Comparison of ENCODE assay signal across 1 cellular context in genomic region chr16:53998024-53998810, GRCh38.
A peak's percentile ranks its signal among the peaks of the same experiment; 100 is the strongest.
TF ChIP-seq lines count a peak whose summit lies in the region.

No MANE protein-coding gene starts in this region.

TF ChIP-seq in HepG2, 621 proteins besides CTCF, POLR2A, EP300 and RAD21 (continued from another document and continues in another):
- no peak for TF ChIP-seq E2F2 (CRISPR knock-in tag; IDR thresholded peaks at IDR 0.05; ENCODE audit: borderline replicate concordance)
- TF ChIP-seq, protein P1, sequence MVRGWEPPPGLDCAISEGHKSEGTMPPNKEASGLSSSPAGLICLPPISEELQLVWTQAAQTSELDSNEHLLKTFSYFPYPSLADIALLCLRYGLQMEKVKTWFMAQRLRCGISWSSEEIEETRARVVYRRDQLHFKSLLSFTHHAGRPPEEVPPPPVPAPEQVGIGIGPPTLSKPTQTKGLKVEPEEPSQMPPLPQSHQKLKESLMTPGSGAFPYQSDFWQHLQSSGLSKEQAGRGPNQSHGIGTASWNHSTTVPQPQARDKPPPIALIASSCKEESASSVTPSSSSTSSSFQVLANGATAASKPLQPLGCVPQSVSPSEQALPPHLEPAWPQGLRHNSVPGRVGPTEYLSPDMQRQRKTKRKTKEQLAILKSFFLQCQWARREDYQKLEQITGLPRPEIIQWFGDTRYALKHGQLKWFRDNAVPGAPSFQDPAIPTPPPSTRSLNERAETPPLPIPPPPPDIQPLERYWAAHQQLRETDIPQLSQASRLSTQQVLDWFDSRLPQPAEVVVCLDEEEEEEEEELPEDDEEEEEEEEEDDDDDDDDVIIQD (CRISPR knock-in tag; IDR thresholded peaks at IDR 0.05; ENCODE audit: low read depth) = peak; percentile 72; the same call in 1 of the 2 replicates
- TF ChIP-seq ZMYM4 (CRISPR knock-in tag; IDR thresholded peaks at IDR 0.05) = peak; percentile 71
- peak; percentile 64; the same call in 1 of the 2 replicates for TF ChIP-seq ZNF205 (CRISPR knock-in tag; IDR thresholded peaks at IDR 0.05)
- no peak for TF ChIP-seq LBX2 (CRISPR knock-in tag; IDR thresholded peaks at IDR 0.05; ENCODE audit: borderline replicate concordance)
- TF ChIP-seq HIC2 (CRISPR knock-in tag; IDR thresholded peaks at IDR 0.05; ENCODE audit: low read depth) = no peak
- TF ChIP-seq ZBTB46 (CRISPR knock-in tag; IDR thresholded peaks at IDR 0.05; ENCODE audit: borderline replicate concordance) = no peak
- peak; percentile 76 for TF ChIP-seq SOX5 (CRISPR knock-in tag; IDR thresholded peaks at IDR 0.05; ENCODE audit: borderline replicate concordance)
- TF ChIP-seq SOX13 (IDR thresholded peaks at IDR 0.05) = no peak
- peak in 1 of 2 experiments; percentile 72; a peak in 1 of 4 replicates for TF ChIP-seq SOX13 (CRISPR knock-in tag; conservative IDR thresholded peaks at IDR 0.05 in 1 of 2, IDR thresholded peaks at IDR 0.05 in 1 of 2)
- TF ChIP-seq CREM (IDR thresholded peaks at IDR 0.05) = peak; percentile 61; the same call in 1 of the 2 replicates
- TF ChIP-seq CREM (CRISPR knock-in tag; IDR thresholded peaks at IDR 0.05) = no peak
- TF ChIP-seq HHEX (CRISPR knock-in tag; IDR thresholded peaks at IDR 0.05) = 0 out of 2 replicates have a peak, but pooled peaks have one; percentile 22
- TF ChIP-seq TBL1XR1 (IDR thresholded peaks at IDR 0.05; ENCODE audit: borderline replicate concordance, low read length, partially characterized antibody) = no peak
- TF ChIP-seq ZNF605 (CRISPR knock-in tag; IDR thresholded peaks at IDR 0.05) = no peak
- no peak for TF ChIP-seq ZBTB33 (CRISPR knock-in tag; IDR thresholded peaks at IDR 0.05)
- no peak for TF ChIP-seq FOXA1 (IDR thresholded peaks at IDR 0.05)
- TF ChIP-seq FOXA1 (CRISPR knock-in tag; IDR thresholded peaks at IDR 0.05) = peak; percentile 72
- TF ChIP-seq SCMH1 (CRISPR knock-in tag; IDR thresholded peaks at IDR 0.05; ENCODE audit: borderline replicate concordance) = no peak
- peak; percentile 44; the same call in 1 of the 2 replicates for TF ChIP-seq IKZF5 (CRISPR knock-in tag; IDR thresholded peaks at IDR 0.05)
- TF ChIP-seq, protein P2, sequence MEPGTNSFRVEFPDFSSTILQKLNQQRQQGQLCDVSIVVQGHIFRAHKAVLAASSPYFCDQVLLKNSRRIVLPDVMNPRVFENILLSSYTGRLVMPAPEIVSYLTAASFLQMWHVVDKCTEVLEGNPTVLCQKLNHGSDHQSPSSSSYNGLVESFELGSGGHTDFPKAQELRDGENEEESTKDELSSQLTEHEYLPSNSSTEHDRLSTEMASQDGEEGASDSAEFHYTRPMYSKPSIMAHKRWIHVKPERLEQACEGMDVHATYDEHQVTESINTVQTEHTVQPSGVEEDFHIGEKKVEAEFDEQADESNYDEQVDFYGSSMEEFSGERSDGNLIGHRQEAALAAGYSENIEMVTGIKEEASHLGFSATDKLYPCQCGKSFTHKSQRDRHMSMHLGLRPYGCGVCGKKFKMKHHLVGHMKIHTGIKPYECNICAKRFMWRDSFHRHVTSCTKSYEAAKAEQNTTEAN (CRISPR knock-in tag; conservative IDR thresholded peaks at IDR 0.05) = no peak
- TF ChIP-seq GATAD1 (CRISPR knock-in tag; IDR thresholded peaks at IDR 0.05) = no peak
- no peak for TF ChIP-seq CCAR2 (optimal IDR thresholded peaks at IDR 0.05; ENCODE audit: low read depth, low read length)
- peak; percentile 78; the same call in 1 of the 2 replicates for TF ChIP-seq HMG20A (CRISPR knock-in tag; IDR thresholded peaks at IDR 0.05; ENCODE audit: borderline replicate concordance)
- no peak for TF ChIP-seq NCOA5 (CRISPR knock-in tag; IDR thresholded peaks at IDR 0.05)
- TF ChIP-seq ZSCAN25 (CRISPR knock-in tag; IDR thresholded peaks at IDR 0.05) = no peak
- no peak for TF ChIP-seq HOXA9 (CRISPR knock-in tag; IDR thresholded peaks at IDR 0.05; ENCODE audit: borderline replicate concordance)
- peak; percentile 98 for TF ChIP-seq ZNF329 (CRISPR knock-in tag; IDR thresholded peaks at IDR 0.05; ENCODE audit: low read depth)
- no peak for TF ChIP-seq AKNA (CRISPR knock-in tag; IDR thresholded peaks at IDR 0.05; ENCODE audit: borderline replicate concordance)
- TF ChIP-seq NFE2L2 (IDR thresholded peaks at IDR 0.05; ENCODE audit: low read length) = no peak
- 0 out of 2 replicates have a peak, but pooled peaks have one; percentile 47 for TF ChIP-seq ISL2 (CRISPR knock-in tag; IDR thresholded peaks at IDR 0.05)
- TF ChIP-seq, protein P3, sequence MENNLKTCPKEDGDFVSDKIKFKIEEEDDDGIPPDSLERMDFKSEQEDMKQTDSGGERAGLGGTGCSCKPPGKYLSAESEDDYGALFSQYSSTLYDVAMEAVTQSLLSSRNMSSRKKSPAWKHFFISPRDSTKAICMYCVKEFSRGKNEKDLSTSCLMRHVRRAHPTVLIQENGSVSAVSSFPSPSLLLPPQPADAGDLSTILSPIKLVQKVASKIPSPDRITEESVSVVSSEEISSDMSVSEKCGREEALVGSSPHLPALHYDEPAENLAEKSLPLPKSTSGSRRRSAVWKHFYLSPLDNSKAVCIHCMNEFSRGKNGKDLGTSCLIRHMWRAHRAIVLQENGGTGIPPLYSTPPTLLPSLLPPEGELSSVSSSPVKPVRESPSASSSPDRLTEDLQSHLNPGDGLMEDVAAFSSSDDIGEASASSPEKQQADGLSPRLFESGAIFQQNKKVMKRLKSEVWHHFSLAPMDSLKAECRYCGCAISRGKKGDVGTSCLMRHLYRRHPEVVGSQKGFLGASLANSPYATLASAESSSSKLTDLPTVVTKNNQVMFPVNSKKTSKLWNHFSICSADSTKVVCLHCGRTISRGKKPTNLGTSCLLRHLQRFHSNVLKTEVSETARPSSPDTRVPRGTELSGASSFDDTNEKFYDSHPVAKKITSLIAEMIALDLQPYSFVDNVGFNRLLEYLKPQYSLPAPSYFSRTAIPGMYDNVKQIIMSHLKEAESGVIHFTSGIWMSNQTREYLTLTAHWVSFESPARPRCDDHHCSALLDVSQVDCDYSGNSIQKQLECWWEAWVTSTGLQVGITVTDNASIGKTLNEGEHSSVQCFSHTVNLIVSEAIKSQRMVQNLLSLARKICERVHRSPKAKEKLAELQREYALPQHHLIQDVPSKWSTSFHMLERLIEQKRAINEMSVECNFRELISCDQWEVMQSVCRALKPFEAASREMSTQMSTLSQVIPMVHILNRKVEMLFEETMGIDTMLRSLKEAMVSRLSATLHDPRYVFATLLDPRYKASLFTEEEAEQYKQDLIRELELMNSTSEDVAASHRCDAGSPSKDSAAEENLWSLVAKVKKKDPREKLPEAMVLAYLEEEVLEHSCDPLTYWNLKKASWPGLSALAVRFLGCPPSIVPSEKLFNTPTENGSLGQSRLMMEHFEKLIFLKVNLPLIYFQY (CRISPR knock-in tag; IDR thresholded peaks at IDR 0.05; ENCODE audit: borderline replicate concordance) = no peak
- no peak for TF ChIP-seq ZNF883 (CRISPR knock-in tag; IDR thresholded peaks at IDR 0.05; ENCODE audit: not compliant biosample characterization)
- no peak for TF ChIP-seq NFKB2 (CRISPR knock-in tag; IDR thresholded peaks at IDR 0.05; ENCODE audit: borderline replicate concordance)
- no peak for TF ChIP-seq GMEB1 (CRISPR knock-in tag; IDR thresholded peaks at IDR 0.05; ENCODE audit: borderline replicate concordance)
- no peak for TF ChIP-seq ATF1 (CRISPR knock-in tag; IDR thresholded peaks at IDR 0.05)
